Comparison of ENCODE assay signal across 8 cellular contexts in the genomic region with DNA sequence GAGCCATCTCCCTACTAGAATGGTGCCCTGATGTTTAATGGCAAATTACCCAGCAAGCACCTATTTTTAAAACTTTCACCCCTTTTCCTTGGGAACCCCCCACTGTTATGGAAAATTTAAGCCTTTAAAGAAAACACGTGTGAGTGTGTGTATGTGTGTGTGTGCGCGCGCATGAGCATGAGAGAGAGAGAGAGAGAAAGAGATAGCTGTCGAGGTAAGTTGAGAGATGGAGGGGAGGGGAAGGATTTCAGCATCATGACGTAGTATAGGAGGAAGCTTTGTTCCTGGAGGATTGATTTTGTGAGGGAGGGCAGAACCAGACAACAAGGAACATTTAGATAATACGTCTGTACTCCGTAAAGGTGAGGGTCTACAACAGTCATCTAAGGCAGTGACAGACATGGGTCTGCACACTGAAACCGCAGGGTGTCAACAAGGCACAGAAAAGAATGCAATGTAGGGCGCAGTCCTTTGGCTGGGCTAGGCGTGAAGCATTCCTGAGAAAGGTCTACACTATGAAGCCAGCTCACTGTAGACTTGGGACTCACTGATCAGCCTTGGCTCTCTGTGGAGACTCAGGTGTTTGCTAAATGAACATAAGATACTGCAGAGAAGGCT.
DNase-seq lines count a peak whose midpoint lies in the region; ATAC-seq lines count a peak whose summit lies in the region.

No MANE protein-coding gene starts in this region.

- no peaks in the 10 kb centered on the region for H3K36me3 Mint-ChIP-seq in T-helper 1 cell treated with Interleukin-12 subunit alpha and Interleukin-12 subunit beta and Interleukin-4 antibody, amounts not matched to agents 30 μg/mL and 1 μg/mL, for 36 hours (ENCODE audit: low read depth)
- H3K36me3 Mint-ChIP-seq in activated naive CD8-positive, alpha-beta T cell treated with anti-CD3 and anti-CD28 coated beads, Interleukin-2, amount 50 U/mL, for 24 hours (ENCODE audit: low read depth) = no peaks in the 10 kb centered on the region

- DNase-seq in T-helper 1 cell (no peak), T1000 (lab: John Stamatoyannopoulos, UW) (no peak)
- no peak for DNase-seq in activated naive CD8-positive, alpha-beta T cell treated with anti-CD3 and anti-CD28 coated beads, Interleukin-2, amount 50 U/mL, for 24 hours
- no peak for DNase-seq in stimulated activated naive CD8-positive, alpha-beta T cell treated with anti-CD3 and anti-CD28 coated beads, Interleukin-15, amount 100 ng/mL, for 72 hours

- ATAC-seq in activated naive CD8-positive, alpha-beta T cell treated with anti-CD3 and anti-CD28 coated beads, Interleukin-2, amount 50 U/mL, for 24 hours = no peak
- ATAC-seq in stimulated activated naive CD8-positive, alpha-beta T cell treated with anti-CD3 and anti-CD28 coated beads, Interleukin-15, amount 100 ng/mL, for 72 hours = no peak
- no peak for ATAC-seq in GM21526 (IDR thresholded peaks at IDR 0.05; ENCODE audit: low FRiP score, unreplicated experiment)
- ATAC-seq in HG03354 (IDR thresholded peaks at IDR 0.05; ENCODE audit: poor library complexity, severe bottlenecking, unreplicated experiment) = no peak

- no peak overlapping the region for H3K27ac Mint-ChIP-seq in T-helper 1 cell treated with Interleukin-12 subunit alpha and Interleukin-12 subunit beta and Interleukin-4 antibody, amounts not matched to agents 30 μg/mL and 1 μg/mL, for 36 hours
- H3K27ac Mint-ChIP-seq in activated naive CD8-positive, alpha-beta T cell treated with anti-CD3 and anti-CD28 coated beads, Interleukin-2, amount 50 U/mL, for 24 hours = peak overlapping the region; percentile 4
- peak overlapping the region; percentile 17 to 30 for H3K27ac Mint-ChIP-seq in stimulated activated naive CD8-positive, alpha-beta T cell treated with anti-CD3 and anti-CD28 coated beads, Interleukin-15, amount 100 ng/mL, for 72 hours

- H3K27me3 Mint-ChIP-seq in T-helper 1 cell treated with Interleukin-12 subunit alpha and Interleukin-12 subunit beta and Interleukin-4 antibody, amounts not matched to agents 30 μg/mL and 1 μg/mL, for 36 hours (ENCODE audit: low read depth) = peaks cover 21% of the 10 kb centered on the region
- H3K27me3 Mint-ChIP-seq in activated naive CD8-positive, alpha-beta T cell treated with anti-CD3 and anti-CD28 coated beads, Interleukin-2, amount 50 U/mL, for 24 hours = peaks cover 20% of the 10 kb centered on the region
- H3K27me3 Mint-ChIP-seq in stimulated activated naive CD8-positive, alpha-beta T cell treated with anti-CD3 and anti-CD28 coated beads, Interleukin-15, amount 100 ng/mL, for 72 hours = peaks cover 42% of the 10 kb centered on the region

- H3K4me1 Mint-ChIP-seq in T-helper 1 cell treated with Interleukin-12 subunit alpha and Interleukin-12 subunit beta and Interleukin-4 antibody, amounts not matched to agents 30 μg/mL and 1 μg/mL, for 36 hours (ENCODE audit: low read depth) = peaks cover 15% of the 10 kb centered on the region
- H3K4me1 Mint-ChIP-seq in activated naive CD8-positive, alpha-beta T cell treated with anti-CD3 and anti-CD28 coated beads, Interleukin-2, amount 50 U/mL, for 24 hours = peaks cover 15% of the 10 kb centered on the region
- H3K4me1 Mint-ChIP-seq in stimulated activated naive CD8-positive, alpha-beta T cell treated with anti-CD3 and anti-CD28 coated beads, Interleukin-15, amount 100 ng/mL, for 72 hours = peaks cover 22% of the 10 kb centered on the region

- H3K9me3 ChIP-seq in iPS-18c (ENCODE audit: control insufficient read depth, insufficient read depth, low read length) = no peaks in the 10 kb centered on the region

- H3K4me3 ChIP-seq in iPS-18c (ENCODE audit: insufficient read depth, low read depth, low read length) = peak overlapping the region; percentile 44; the same call in 1 of the 2 replicates

- peaks cover 4% of the 10 kb centered on the region for H3K9me3 Mint-ChIP-seq in T-helper 1 cell treated with Interleukin-12 subunit alpha and Interleukin-12 subunit beta and Interleukin-4 antibody, amounts not matched to agents 30 μg/mL and 1 μg/mL, for 36 hours
- peaks cover 9% of the 10 kb centered on the region for H3K9me3 Mint-ChIP-seq in activated naive CD8-positive, alpha-beta T cell treated with anti-CD3 and anti-CD28 coated beads, Interleukin-2, amount 50 U/mL, for 24 hours
- H3K9me3 Mint-ChIP-seq in stimulated activated naive CD8-positive, alpha-beta T cell treated with anti-CD3 and anti-CD28 coated beads, Interleukin-15, amount 100 ng/mL, for 72 hours = peaks cover 0 to 10% of the 10 kb centered on the region in 2 donors

- peak overlapping the region; percentile 6 for H3K4me3 Mint-ChIP-seq in T-helper 1 cell treated with Interleukin-12 subunit alpha and Interleukin-12 subunit beta and Interleukin-4 antibody, amounts not matched to agents 30 μg/mL and 1 μg/mL, for 36 hours
- H3K4me3 Mint-ChIP-seq in activated naive CD8-positive, alpha-beta T cell treated with anti-CD3 and anti-CD28 coated beads, Interleukin-2, amount 50 U/mL, for 24 hours = peak overlapping the region; percentile 70
- H3K4me3 Mint-ChIP-seq in stimulated activated naive CD8-positive, alpha-beta T cell treated with anti-CD3 and anti-CD28 coated beads, Interleukin-15, amount 100 ng/mL, for 72 hours = peak overlapping the region; percentile 75 to 82

Comparison
In these comparisons a context has a peak if more than half of its experiments do, and no peak if none do; other contexts are left out.
1. H3K4me3 Mint-ChIP-seq: peak in every context shown above with its lines; median percentile 78 in stimulated activated naive CD8-positive, alpha-beta T cell treated with anti-CD3 and anti-CD28 coated beads, Interleukin-15, amount 100 ng/mL, for 72 hours; 70 in activated naive CD8-positive, alpha-beta T cell treated with anti-CD3 and anti-CD28 coated beads, Interleukin-2, amount 50 U/mL, for 24 hours; 6 in T-helper 1 cell treated with Interleukin-12 subunit alpha and Interleukin-12 subunit beta and Interleukin-4 antibody, amounts not matched to agents 30 μg/mL and 1 μg/mL, for 36 hours.